ENCODE assay signal across 8 cellular contexts in the genomic region with DNA sequence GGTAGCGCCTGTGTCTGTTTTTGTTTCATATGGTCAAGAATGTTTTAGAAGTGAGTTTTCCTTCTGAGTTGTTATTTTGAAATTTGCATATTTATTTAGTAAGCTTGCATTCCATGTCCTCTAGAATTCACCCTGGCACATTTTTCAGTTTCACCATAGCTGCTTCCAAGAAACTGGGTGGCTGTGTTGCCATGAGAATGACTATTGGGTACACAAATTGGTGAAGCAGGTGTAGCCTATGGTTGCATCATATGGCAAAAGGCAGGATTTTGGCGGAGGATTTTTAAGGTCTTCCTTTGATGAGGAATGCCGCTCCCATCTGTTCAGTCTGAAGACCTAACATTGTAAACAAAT. TPM values are rescaled to one million over a fixed set of nuclear protein-coding genes. Genes with fewer than 3 reads are reported as not detected.
DNase-seq lines count a peak whose midpoint lies in the region; ATAC-seq, FAIRE-seq and TF ChIP-seq lines count a peak whose summit lies in the region.

No MANE protein-coding gene starts in this region.

- ATAC-seq in left lung (no peak), HG03175 (IDR thresholded peaks at IDR 0.05; ENCODE audit: unreplicated experiment) (no peak)

- no peaks in the 10 kb centered on the region for H3K27me3 ChIP-seq in adrenal gland
- H3K27me3 ChIP-seq in left lung: no peaks in the 10 kb centered on the region
- no peaks in the 10 kb centered on the region for H3K27me3 ChIP-seq in tibial artery

- peak overlapping the region; percentile 98 for H3K27ac Mint-ChIP-seq in activated T-cell treated with anti-CD3 and anti-CD28 coated beads, Interleukin-2, amount 50 U/mL, for 24 hours

- no peaks in the 10 kb centered on the region for H3K9me3 Mint-ChIP-seq in activated T-cell treated with anti-CD3 and anti-CD28 coated beads, Interleukin-2, amount 50 U/mL, for 24 hours

- peak overlapping the region; percentile 74 to 98 (median 90) for H3K4me3 ChIP-seq in adrenal gland
- peak overlapping the region; percentile 98 for H3K4me3 ChIP-seq in left lung
- peak overlapping the region; percentile 64 to 97 for H3K4me3 ChIP-seq in tibial artery

- H3K9me3 ChIP-seq in adrenal gland (replicated peaks in 1 of 3): no peaks in the 10 kb centered on the region
- H3K9me3 ChIP-seq in left lung: no peaks in the 10 kb centered on the region
- H3K9me3 ChIP-seq in tibial artery: no peaks in the 10 kb centered on the region

- H3K36me3 ChIP-seq in adrenal gland (replicated peaks in 1 of 2) (peaks cover 0 to 34% of the 10 kb centered on the region in 2 donors), left lung (peaks cover 9 to 42% of the 10 kb centered on the region in 2 donors), tibial artery (peaks cover 28 to 34% (median 33%) of the 10 kb centered on the region in 3 donors)

- WGBS in adrenal gland, 4 donors: 2 to 14% (median 12%) methylated on average over 3 of the region's 3 CpGs

- FAIRE-seq in D721Med (lab: Jason Lieb, UNC): no peak

- H3K27me3 Mint-ChIP-seq in activated T-cell treated with anti-CD3 and anti-CD28 coated beads, Interleukin-2, amount 50 U/mL, for 24 hours: no peaks in the 10 kb centered on the region

- peak overlapping the region; percentile 96 for H3K4me3 Mint-ChIP-seq in activated T-cell treated with anti-CD3 and anti-CD28 coated beads, Interleukin-2, amount 50 U/mL, for 24 hours

- H3K4me1 ChIP-seq in adrenal gland (replicated peaks in 1 of 2) (peaks cover 18 to 51% of the 10 kb centered on the region in 2 donors), left lung (peaks cover 16 to 62% of the 10 kb centered on the region in 2 donors), tibial artery (peaks cover 0 to 53% (median 23%) of the 10 kb centered on the region in 4 donors)

- H3K4me1 Mint-ChIP-seq in activated T-cell treated with anti-CD3 and anti-CD28 coated beads, Interleukin-2, amount 50 U/mL, for 24 hours (ENCODE audit: low read depth): peaks cover 51% of the 10 kb centered on the region

- DNase-seq in activated T-cell treated with anti-CD3 and anti-CD28 coated beads, Interleukin-2, amount 50 U/mL, for 24 hours: no peak
- DNase-seq in activated T-cell treated with anti-CD3 and anti-CD28 coated beads for 4 hours (no peak), adrenal gland (no peak), left lung (no peak), tibial artery (peak in 1 of 2 donors; percentile 15), D721Med (ENCODE audit: insufficient read length, low spot score) (no peak), NCI-H146 treated with DMSO at 0.1 percent for 48 hours (lab: John Stamatoyannopoulos, UW; ENCODE audit: unreplicated experiment) (no peak)

- no peak for TF ChIP-seq POLR2A in adrenal gland (IDR thresholded peaks at IDR 0.05)

- H3K36me3 Mint-ChIP-seq in activated T-cell treated with anti-CD3 and anti-CD28 coated beads, Interleukin-2, amount 50 U/mL, for 24 hours (ENCODE audit: low read depth): peaks cover 63% of the 10 kb centered on the region

- H3K27ac ChIP-seq in adrenal gland (peak overlapping the region; percentile 93 to 99 (median 97)), left lung (peak overlapping the region; percentile 99 to 100), tibial artery (peak overlapping the region; percentile 94 to 99)

- TF ChIP-seq CTCF in adrenal gland (IDR thresholded peaks at IDR 0.05) (no peak), left lung (IDR thresholded peaks at IDR 0.05) (no peak), tibial artery (IDR thresholded peaks at IDR 0.05) (no peak), D721Med (IDR thresholded peaks at IDR 0.05; ENCODE audit: insufficient read depth, missing control alignments) (no peak)

- intact Hi-C loops in adrenal gland (cut with DNase I): no loop called here
- intact Hi-C loops in left lung (cut with DNase I): no loop called here
- intact Hi-C loops in tibial artery (cut with DNase I; ENCODE audit: low total_unique reads): loop anchor here (5.0 kb wide), 1 partner anchor 54 kb away; the partner anchor contains the start of gene NLRC5

RNA-seq across cellular contexts. Expression of gene HERPUD1, which starts 1.3 kb away (rescaled TPM):
- total RNA-seq in adrenal gland (100 to 1,000 TPM; 176 to 306 (median 244) TPM), left lung (100 to 1,000 TPM; 104 to 155 TPM)
- 100 to 1,000 TPM in 1 of 3 donors, 10 to 100 TPM in 2; 26.4 to 570 (median 82.6) TPM for polyA plus RNA-seq in adrenal gland

RNA-seq across cellular contexts. Expression of gene CETP, which starts 28.5 kb away (rescaled TPM):
- total RNA-seq in adrenal gland: 1 to 10 TPM; 1.3 to 7.9 (median 2.8) TPM
- polyA plus RNA-seq in adrenal gland: 1 to 10 TPM; 1.2 to 4.1 (median 2.3) TPM
- under 1 TPM; 0.58 to 0.82 TPM for total RNA-seq in left lung

RNA-seq across cellular contexts. Expression of gene NLRC5, which starts 56.1 kb away (rescaled TPM):
- total RNA-seq in adrenal gland: 10 to 100 TPM; 10.4 to 44.8 (median 26.6) TPM
- 10 to 100 TPM; 14.7 to 89.0 (median 58.6) TPM for polyA plus RNA-seq in adrenal gland
- 10 to 100 TPM; 26.8 to 93.3 TPM for total RNA-seq in left lung
